30 cellular contexts compared by ENCODE assay signal in genomic region chr4:3719191-3719590, GRCh38. TPM values are rescaled to one million over a fixed set of nuclear protein-coding genes. Genes with fewer than 3 reads are reported as not detected.
A peak's percentile ranks its signal among the peaks of the same experiment; 100 is the strongest.
DNase-seq lines count a peak whose midpoint lies in the region; ATAC-seq, FAIRE-seq and TF ChIP-seq lines count a peak whose summit lies in the region.
"Had no signal": no experiment of that assay in that cellular context is flagged by ENCODE, and none has a peak within 500 bp of the region (broad histone marks: within the 10 kb centered on the region; RNA-seq: fewer than 3 reads in every experiment).

No MANE protein-coding gene starts in this region.

- FAIRE-seq in kidney (lab: Jason Lieb, UNC), result no peak
- FAIRE-seq: A204.1, GM12878, GM12892, GM18507 had no signal

- TF ChIP-seq POLR2A in spleen (IDR thresholded peaks at IDR 0.05) (no peak), gastroesophageal sphincter (IDR thresholded peaks at IDR 0.05) (no peak)

- no peak overlapping the region for H3K9ac ChIP-seq in kidney (ENCODE audit: low read length in 2 of 2)
- H3K9ac ChIP-seq: BLaER1 had no signal

- TF ChIP-seq CTCF in kidney (IDR thresholded peaks at IDR 0.05; ENCODE audit: borderline replicate concordance, extremely low read depth, insufficient read depth) (no peak), mucosa of descending colon (IDR thresholded peaks at IDR 0.05) (no peak), spleen (IDR thresholded peaks at IDR 0.05 in 8 of 11, conservative IDR thresholded peaks at IDR 0.05 in 3 of 11) (no peak), gastroesophageal sphincter (IDR thresholded peaks at IDR 0.05) (no peak), coronary artery (IDR thresholded peaks at IDR 0.05) (no peak)

- H3K36me3 ChIP-seq in kidney (ENCODE audit: control insufficient read depth in 1 of 2, insufficient read depth in 2 of 2, low read length in 2 of 2) (no peaks in the 10 kb centered on the region), mucosa of descending colon (ENCODE audit: low read depth) (no peaks in the 10 kb centered on the region), spleen (no peaks in the 10 kb centered on the region), gastroesophageal sphincter (no peaks in the 10 kb centered on the region)
- H3K36me3 ChIP-seq: BE2C, BLaER1 had no signal

- H3K9me3 ChIP-seq in kidney (ENCODE audit: control insufficient read depth in 1 of 2, low read length in 2 of 2) (peaks cover 0 to 6% of the 10 kb centered on the region in 2 donors), mucosa of descending colon (no peaks in the 10 kb centered on the region), spleen (peaks cover 0 to 15% (median 7%) of the 10 kb centered on the region in 8 donors), gastroesophageal sphincter (peaks cover 0 to 26% (median 0%) of the 10 kb centered on the region in 3 donors)

- no peak for TF ChIP-seq EP300 in gastroesophageal sphincter (IDR thresholded peaks at IDR 0.05)

- H3K4me1 ChIP-seq in kidney (ENCODE audit: control insufficient read depth in 1 of 2, insufficient read depth in 1 of 2, low read depth in 1 of 2, low read length in 2 of 2) (peaks cover 19 to 38% of the 10 kb centered on the region in 2 donors), mucosa of descending colon (ENCODE audit: low read depth) (no peaks in the 10 kb centered on the region), spleen (peaks cover 0 to 9% (median 0%) of the 10 kb centered on the region in 6 donors), gastroesophageal sphincter (no peaks in the 10 kb centered on the region)
- H3K4me1 ChIP-seq: BE2C had no signal

- 79 to 92% (median 84%) methylated on average over 5 to 7 of the region's 7 CpGs for WGBS in spleen, 5 donors
- WGBS in gastroesophageal sphincter (ENCODE audit: low coverage in 1 of 2), 2 donors, result 93 to 100% methylated on average over 1 to 2 of the region's 7 CpGs

- H3K27ac ChIP-seq in kidney (ENCODE audit: low read depth in 2 of 2, low read length in 2 of 2) (no peak overlapping the region), spleen (no peak overlapping the region), gastroesophageal sphincter (no peak overlapping the region), coronary artery (no peak overlapping the region)
- H3K27ac ChIP-seq: BLaER1 had no signal

- intact Hi-C loops in Right ventricle myocardium superior (cut with DNase I) (no loop called here), left ventricle myocardium superior (cut with micrococcal nuclease) (no loop called here), kidney (cut with DNase I) (no loop called here), mucosa of descending colon (cut with DNase I, micrococcal nuclease) (no loop called here), spleen (cut with DNase I; ENCODE audit: low total_unique reads) (no loop called here)

- ATAC-seq in Right ventricle myocardium superior (ENCODE audit: poor library complexity) (no peak), left ventricle myocardium superior (no peak), mucosa of descending colon (no peak), HG03175 (IDR thresholded peaks at IDR 0.05; ENCODE audit: unreplicated experiment) (no peak), gastroesophageal sphincter (no peak)
- ATAC-seq: GM12878 had no signal

- H3K27me3 ChIP-seq in spleen (replicated peaks in 1 of 7) (peaks cover 0 to 71% (median 4%) of the 10 kb centered on the region in 7 donors), gastroesophageal sphincter (peaks cover 95% of the 10 kb centered on the region)
- H3K27me3 ChIP-seq: BE2C had no signal

- H3K4me3 ChIP-seq in kidney (ENCODE audit: low read length in 2 of 2) (no peak overlapping the region), mucosa of descending colon (no peak overlapping the region), spleen (no peak overlapping the region), gastroesophageal sphincter (no peak overlapping the region), coronary artery (no peak overlapping the region)
- H3K4me3 ChIP-seq: BLaER1, GM12878 had no signal

- peak; percentile 24 for DNase-seq in Right ventricle myocardium superior
- DNase-seq in left ventricle myocardium superior, result no peak
- DNase-seq in kidney, result peak; percentile 29
- peak in 2 of 3 donors; percentile 3 to 24 for DNase-seq in mucosa of descending colon
- peak; percentile 36 for DNase-seq in spleen
- DNase-seq in coronary artery (ENCODE audit: low spot score), result no peak
- DNase-seq: 8988T; ACHN; BE2C; C1 segment of cervical spinal cord; CD4-positive, alpha-beta memory T cell; CD4-positive, CD25-positive, alpha-beta regulatory T cell; CD8-positive, alpha-beta memory T cell; COR-L47; DMS 273 treated with DMSO at 0.1 percent for 48 hours; DMS153; DMS53; DMS79; DND-41; EL; GDM1 had no signal

RNA-seq across cellular contexts. Expression of gene ADRA2C, which starts 47.0 kb away (rescaled TPM):
- 6.2 TPM for total RNA-seq in Right ventricle myocardium superior
- 5.9 TPM for total RNA-seq in left ventricle myocardium superior
- 36.2 TPM for total RNA-seq in kidney
- polyA plus RNA-seq in kidney (ENCODE audit: insufficient read depth, low read depth, low replicate concordance), result 21.9 TPM
- 1 to 10 TPM in 2 of 3 donors, under 1 TPM in 1; 0.69 to 2.3 (median 1.4) TPM for total RNA-seq in mucosa of descending colon
- 10 to 100 TPM; 19.5 to 42.1 (median 37.6) TPM for total RNA-seq in spleen
- 10 to 100 TPM in 1 of 3 donors, 1 to 10 TPM in 2; 9.4 to 15.5 (median 9.9) TPM for polyA plus RNA-seq in spleen
- 10 to 100 TPM in 1 of 4 donors, 1 to 10 TPM in 3; 1.2 to 26.5 (median 6.1) TPM for total RNA-seq in gastroesophageal sphincter
- total RNA-seq: CD4-positive, alpha-beta memory T cell; CD4-positive, CD25-positive, alpha-beta regulatory T cell; CD8-positive, alpha-beta memory T cell had no signal
- polyA plus RNA-seq: AG04450; CD14-positive monocyte; CD4-positive, alpha-beta memory T cell; CD4-positive, CD25-positive, alpha-beta regulatory T cell; CD8-positive, alpha-beta memory T cell; GM12878 had no signal

Comparison
In these comparisons a context has a peak if more than half of its experiments do, and no peak if none do; other contexts are left out.
1. DNase-seq: peak in Right ventricle myocardium superior (single experiment), kidney (single experiment), mucosa of descending colon (2 of 3) and spleen (single experiment); none in left ventricle myocardium superior (single experiment) and coronary artery (single experiment).